Comparison of ENCODE assay signal across 23 cellular contexts in the genomic region with DNA sequence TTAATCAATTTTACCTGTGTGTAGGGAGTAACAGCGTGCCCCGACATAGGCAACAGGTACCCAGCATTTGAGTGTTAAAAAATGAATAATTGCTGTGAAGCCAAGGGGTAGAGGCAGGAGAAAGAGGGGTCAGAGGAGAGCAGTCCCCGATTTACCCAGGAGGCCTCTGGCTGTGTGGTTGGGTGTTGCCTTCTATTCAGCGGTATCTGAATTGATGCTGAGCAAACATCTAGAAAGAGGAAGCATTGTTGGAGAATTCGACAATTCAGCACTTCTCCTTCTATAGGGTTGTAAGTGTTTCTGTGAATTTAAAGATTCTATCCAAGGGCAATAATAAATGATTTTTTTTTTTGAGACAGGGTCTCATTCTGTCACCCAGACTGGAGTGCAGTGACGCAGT. TPM values are rescaled to one million over a fixed set of nuclear protein-coding genes. Genes with fewer than 3 reads are reported as not detected.
A peak's percentile ranks its signal among the peaks of the same experiment; 100 is the strongest.
DNase-seq lines count a peak whose midpoint lies in the region; ATAC-seq, FAIRE-seq and TF ChIP-seq lines count a peak whose summit lies in the region.
"Had no signal": no experiment of that assay in that cellular context is flagged by ENCODE, and none has a peak within 500 bp of the region (broad histone marks: within the 10 kb centered on the region; RNA-seq: fewer than 3 reads in every experiment).

No MANE protein-coding gene starts in this region.

- no peak for TF ChIP-seq EP300 in A549 (IDR thresholded peaks at IDR 0.05)

- no peak for TF ChIP-seq RAD21 in A549 (conservative IDR thresholded peaks at IDR 0.05 in 1 of 2, IDR thresholded peaks at IDR 0.05 in 1 of 2)

- no peak for TF ChIP-seq POLR2A in A549 (IDR thresholded peaks at IDR 0.05; ENCODE audit: low read length)

- CTCF ChIA-PET in A549 (lab: Yijun Ruan, JAX) (interaction anchor here (0.6 to 5.6 kb wide), 4 partner anchors 11 to 556 kb away, joined by 3 to 85 read pairs (median 39); a partner anchor contains a TSS), HEK293 (lab: Yijun Ruan, JAX) (interaction anchor here (0.8 to 1.4 kb wide), 2 partner anchors 11 to 312 kb away, joined by 3 to 5 read pairs; a partner anchor contains a TSS)

- H3K4me2 ChIP-seq in A549 = no peak overlapping the region
- H3K4me2 ChIP-seq: BLaER1 had no signal

- H3K9me3 ChIP-seq in A549 (peaks cover 5% of the 10 kb centered on the region; the same call in 1 of the 3 replicates), HEK293 (ENCODE audit: control insufficient read depth, insufficient read depth, low read depth, low read length) (no peaks in the 10 kb centered on the region)

- H3K36me3 ChIP-seq in HEK293 (ENCODE audit: control insufficient read depth in 2 of 2, insufficient read depth in 1 of 2, low read length in 2 of 2) = no peaks in the 10 kb centered on the region
- H3K36me3 ChIP-seq: BLaER1 had no signal

- POLR2A ChIA-PET in A549 (lab: Yijun Ruan, JAX) (no interaction called here), HEK293 (lab: Yijun Ruan, JAX) (interaction anchor here (0.6 kb wide), 1 partner anchor 60 kb away, joined by 5 read pairs; no protein-coding TSS in a partner anchor)

- H3K27ac ChIP-seq in A549 (no peak overlapping the region), HEK293 (ENCODE audit: extremely low read depth, low read depth, low read length) (no peak overlapping the region)
- H3K27ac ChIP-seq: BLaER1, RWPE1 had no signal

- H3K4me1 ChIP-seq in A549 = no peaks in the 10 kb centered on the region
- H3K4me1 ChIP-seq in HEK293 (ENCODE audit: control insufficient read depth, insufficient read depth, low read length) = no peaks in the 10 kb centered on the region

- TF ChIP-seq CTCF in A549 (IDR thresholded peaks at IDR 0.05) (no peak), HEK293 (tag by site-specific recombination; IDR thresholded peaks at IDR 0.05) (no peak), endothelial cell (IDR thresholded peaks at IDR 0.05; ENCODE audit: unreplicated experiment) (no peak)

- WGBS in A549 (ENCODE audit: missing lambda C conversion rate) = 66% methylated on average over 6 of the region's 6 CpGs

- no peaks in the 10 kb centered on the region for H3K9me3 Mint-ChIP-seq in endothelial cell (ENCODE audit: unreplicated experiment)
- H3K9me3 Mint-ChIP-seq: activated CD4-positive, alpha-beta memory T cell treated with anti-CD3 and anti-CD28 coated beads, Interleukin-2, amount 10 ng/mL, durations not matched to agents 7 days and 5 days; activated naive CD4-positive, alpha-beta T cell treated with anti-CD3 and anti-CD28 coated beads, Interleukin-2, amount 50 U/mL, for 72 hours; activated T-helper 2 cell treated with anti-CD3 and anti-CD28 coated beads, Interferon-gamma antibody, Interleukin-2, Interleukin-4, amounts not matched to agents 10 μg/mL and 5 μg/mL and 100 μg/mL, durations not matched to agents 14 hours and 24 hours and 36 hours; stimulated activated effector memory CD8-positive, alpha-beta T cell treated with anti-CD3 and anti-CD28 coated beads, Interleukin-12 subunit alpha, Interleukin-12 subunit beta, amount 100 ng/mL, for 72 hours had no signal

- no peaks in the 10 kb centered on the region for H3K36me3 Mint-ChIP-seq in endothelial cell (ENCODE audit: low read depth, unreplicated experiment)
- H3K36me3 Mint-ChIP-seq: activated naive CD4-positive, alpha-beta T cell treated with anti-CD3 and anti-CD28 coated beads, Interleukin-2, amount 50 U/mL, for 72 hours; stimulated activated effector memory CD8-positive, alpha-beta T cell treated with anti-CD3 and anti-CD28 coated beads, Interleukin-12 subunit alpha, Interleukin-12 subunit beta, amount 100 ng/mL, for 72 hours had no signal

- H3K4me1 Mint-ChIP-seq in endothelial cell (ENCODE audit: unreplicated experiment) = peaks cover 8% of the 10 kb centered on the region
- H3K4me1 Mint-ChIP-seq: activated CD4-positive, alpha-beta memory T cell treated with anti-CD3 and anti-CD28 coated beads, Interleukin-2, amount 10 ng/mL, durations not matched to agents 7 days and 5 days; stimulated activated effector memory CD8-positive, alpha-beta T cell treated with anti-CD3 and anti-CD28 coated beads, Interleukin-12 subunit alpha, Interleukin-12 subunit beta, amount 100 ng/mL, for 72 hours had no signal

- FAIRE-seq in A549 (lab: Jason Lieb, UNC) = no peak
- FAIRE-seq: GM12892 had no signal

- no peak overlapping the region for H3K27ac Mint-ChIP-seq in endothelial cell (ENCODE audit: unreplicated experiment)
- H3K27ac Mint-ChIP-seq: activated CD4-positive, alpha-beta memory T cell treated with anti-CD3 and anti-CD28 coated beads, Interleukin-2, amount 10 ng/mL, durations not matched to agents 7 days and 5 days; activated naive CD4-positive, alpha-beta T cell treated with anti-CD3 and anti-CD28 coated beads, Interleukin-2, amount 50 U/mL, for 72 hours; activated T-helper 2 cell treated with anti-CD3 and anti-CD28 coated beads, Interferon-gamma antibody, Interleukin-2, Interleukin-4, amounts not matched to agents 10 μg/mL and 5 μg/mL and 100 μg/mL, durations not matched to agents 14 hours and 24 hours and 36 hours; stimulated activated effector memory CD8-positive, alpha-beta T cell treated with anti-CD3 and anti-CD28 coated beads, Interleukin-12 subunit alpha, Interleukin-12 subunit beta, amount 100 ng/mL, for 72 hours had no signal

- H3K4me3 Mint-ChIP-seq in endothelial cell (ENCODE audit: unreplicated experiment) = no peak overlapping the region
- H3K4me3 Mint-ChIP-seq: activated CD4-positive, alpha-beta memory T cell treated with anti-CD3 and anti-CD28 coated beads, Interleukin-2, amount 10 ng/mL, durations not matched to agents 7 days and 5 days; stimulated activated effector memory CD8-positive, alpha-beta T cell treated with anti-CD3 and anti-CD28 coated beads, Interleukin-12 subunit alpha, Interleukin-12 subunit beta, amount 100 ng/mL, for 72 hours had no signal

- DNase-seq in A549 (ENCODE audit: low read depth in 1 of 2, low spot score in 1 of 2) (no peak), RPMI8226 (peak; percentile 80), medulla oblongata (ENCODE audit: extremely low spot score) (peak; percentile 44), endothelial cell (ENCODE audit: low spot score) (no peak), NCI-H1105 treated with DMSO at 0.1 percent for 48 hours (lab: John Stamatoyannopoulos, UW) (no peak)
- DNase-seq in stimulated activated CD4-positive, alpha-beta T cell treated with anti-CD3 and anti-CD28 coated beads, Interleukin-2, amount 100 ng/mL, for 48 hours = no peak
- DNase-seq: activated CD4-positive, alpha-beta memory T cell treated with anti-CD3 and anti-CD28 coated beads, Interleukin-2, amount 10 ng/mL, durations not matched to agents 7 days and 5 days; activated CD4-positive, CD25-positive, alpha-beta regulatory T cell treated with anti-CD3 and anti-CD28 coated beads, Interleukin-2, amount 50 U/mL, for 72 hours; aorta; central memory CD4-positive, alpha-beta T cell; dermis blood vessel endothelial cell; islet precursor cell; mammary epithelial cell; NCI-H1417; NCI-H2107; NCI-H510A had no signal

- H3K4me3 ChIP-seq in A549 (no peak overlapping the region), HEK293 (ENCODE audit: low read depth, low read length) (no peak overlapping the region)
- H3K4me3 ChIP-seq: BLaER1 had no signal

- H3K27me3 Mint-ChIP-seq in endothelial cell (ENCODE audit: unreplicated experiment) = peaks cover 9% of the 10 kb centered on the region

- no peak for ATAC-seq in A549
- ATAC-seq: activated naive CD4-positive, alpha-beta T cell treated with anti-CD3 and anti-CD28 coated beads, Interleukin-2, amount 50 U/mL, for 72 hours; stimulated activated effector memory CD8-positive, alpha-beta T cell treated with anti-CD3 and anti-CD28 coated beads, Interleukin-12 subunit alpha, Interleukin-12 subunit beta, amount 100 ng/mL, for 72 hours had no signal

TF ChIP-seq in A549, 52 proteins besides CTCF, POLR2A, EP300 and RAD21:
- no peak for TF ChIP-seq SMC3 (IDR thresholded peaks at IDR 0.05)
- peak; percentile 5 for TF ChIP-seq MAFK (IDR thresholded peaks at IDR 0.05; ENCODE audit: partially characterized antibody)

TF ChIP-seq in HEK293, 187 proteins besides CTCF, POLR2A, EP300 and RAD21:
- TF ChIP-seq SCRT2 (tag by site-specific recombination; IDR thresholded peaks at IDR 0.05) (0 out of 2 replicates have a peak, but pooled peaks have one; percentile 25), KLF10 (tag by site-specific recombination; IDR thresholded peaks at IDR 0.05) (no peak), GFI1B (tag by site-specific recombination; IDR thresholded peaks at IDR 0.05) (no peak)

RNA-seq across cellular contexts. Expression of a gene that starts 8.7 kb away (rescaled TPM):
- polyA plus RNA-seq in A549 (2011; rRNA removed) = 292 and 442 TPM in 2 replicates
- 170 and 188 TPM in 2 replicates for polyA plus RNA-seq in A549 (2012; cell fraction: cytosol; rRNA removed)
- 107 and 173 TPM in 2 replicates for polyA plus RNA-seq in A549 (2012; cell fraction: nucleus; rRNA removed)
- polyA plus RNA-seq in A549 (2017; fragmentation: RNase III; extraction: RNeasy Plus Mini Kit Qiagen cat#74134 plus additional on column Dnase treatment) = 309 to 325 TPM (median 322 TPM) in 3 replicates
- polyA minus RNA-seq in A549 (2011; rRNA and poly(A)+ RNA removed) = 98.3 and 120 TPM in 2 replicates
- 292 TPM for total RNA-seq in endothelial cell (ENCODE audit: unreplicated experiment)

Comparison
In these comparisons a context has a peak if more than half of its experiments do, and no peak if none do; other contexts are left out.
1. DNase-seq: peak in RPMI8226 (single experiment) and medulla oblongata (single experiment); none in A549 (0 of 2), stimulated activated CD4-positive, alpha-beta T cell treated with anti-CD3 and anti-CD28 coated beads, Interleukin-2, amount 100 ng/mL, for 48 hours (0 of 2), endothelial cell (single experiment) and NCI-H1105 treated with DMSO at 0.1 percent for 48 hours (single experiment).